ENCODE assay signal across 18 cellular contexts in genomic region chr21:38740131-38740530, GRCh38.
DNase-seq lines count a peak whose midpoint lies in the region; ATAC-seq lines count a peak whose summit lies in the region.
"Had no signal": no experiment of that assay in that cellular context is flagged by ENCODE, and none has a peak within 500 bp of the region (broad histone marks: within the 10 kb centered on the region; RNA-seq: fewer than 3 reads in every experiment).

No MANE protein-coding gene starts in this region.

- H3K4me3 ChIP-seq in mucosa of rectum (ENCODE audit: low read length in 2 of 2): peak overlapping the region; percentile 24 to 44
- H3K4me3 ChIP-seq: left ventricle myocardium inferior, suprapubic skin, vagina had no signal

- peak overlapping the region; percentile 17 to 30 for H3K27ac ChIP-seq in mucosa of rectum (ENCODE audit: low read depth in 2 of 2, low read length in 2 of 2)
- H3K27ac ChIP-seq: left ventricle myocardium inferior, suprapubic skin, vagina had no signal

- H3K36me3 ChIP-seq in mucosa of rectum (ENCODE audit: control insufficient read depth in 2 of 2, insufficient read depth in 2 of 2, low read length in 2 of 2): no peaks in the 10 kb centered on the region
- H3K36me3 ChIP-seq: left ventricle myocardium inferior, suprapubic skin, vagina had no signal

- peak overlapping the region; percentile 9 to 47 for H3K9ac ChIP-seq in mucosa of rectum (ENCODE audit: low read depth in 1 of 2, low read length in 2 of 2)

- no peaks in the 10 kb centered on the region for H3K9me3 ChIP-seq in mucosa of rectum (ENCODE audit: control insufficient read depth in 2 of 2, low read length in 2 of 2)
- H3K9me3 ChIP-seq: left ventricle myocardium inferior, suprapubic skin, vagina had no signal

- ATAC-seq in HG02642 (IDR thresholded peaks at IDR 0.05; ENCODE audit: poor library complexity, unreplicated experiment): no peak
- no peak for ATAC-seq in HG03045 (IDR thresholded peaks at IDR 0.05; ENCODE audit: unreplicated experiment)
- ATAC-seq: PC-3 had no signal

- H3K27me3 ChIP-seq in mucosa of rectum (ENCODE audit: control insufficient read depth in 2 of 2, insufficient read depth in 2 of 2, low read length in 2 of 2): no peaks in the 10 kb centered on the region
- H3K27me3 ChIP-seq: suprapubic skin, vagina had no signal

- peak; percentile 33 for DNase-seq in NCI-H748 (lab: John Stamatoyannopoulos, UW; ENCODE audit: unreplicated experiment)
- no peak for DNase-seq in NCI-H748 treated with DMSO at 0.1 percent for 48 hours (lab: John Stamatoyannopoulos, UW)
- DNase-seq in NCI-H526 (lab: John Stamatoyannopoulos, UW): peak; percentile 95 to 97
- peak; percentile 8 for DNase-seq in astrocyte of the hippocampus (ENCODE audit: low read depth, low spot score)
- no peak for DNase-seq in SIG-M5 (lab: John Stamatoyannopoulos, UW)
- DNase-seq: activated CD4-positive, alpha-beta T cell treated with anti-CD3 and anti-CD28 coated beads for 4 hours; activated gamma-delta T cell treated with Interleukin-2 at 50 U/mL for 16 hours; amygdala; glutamatergic neuron; left ventricle myocardium inferior; NCI-H69; PC-3; T1000 had no signal

- H3K4me1 ChIP-seq in mucosa of rectum (ENCODE audit: control insufficient read depth in 2 of 2, insufficient read depth in 2 of 2, low read length in 2 of 2): peaks cover 17 to 26% of the 10 kb centered on the region in 2 donors
- H3K4me1 ChIP-seq: suprapubic skin, vagina had no signal

Comparison
In these comparisons a context has a peak if more than half of its experiments do, and no peak if none do; other contexts are left out.
1. DNase-seq: peak in NCI-H748 (single experiment), NCI-H526 (2 of 2) and astrocyte of the hippocampus (single experiment); none in NCI-H748 treated with DMSO at 0.1 percent for 48 hours (single experiment) and SIG-M5 (single experiment).